Comparison of ENCODE assay signal across 18 cellular contexts in the genomic region with DNA sequence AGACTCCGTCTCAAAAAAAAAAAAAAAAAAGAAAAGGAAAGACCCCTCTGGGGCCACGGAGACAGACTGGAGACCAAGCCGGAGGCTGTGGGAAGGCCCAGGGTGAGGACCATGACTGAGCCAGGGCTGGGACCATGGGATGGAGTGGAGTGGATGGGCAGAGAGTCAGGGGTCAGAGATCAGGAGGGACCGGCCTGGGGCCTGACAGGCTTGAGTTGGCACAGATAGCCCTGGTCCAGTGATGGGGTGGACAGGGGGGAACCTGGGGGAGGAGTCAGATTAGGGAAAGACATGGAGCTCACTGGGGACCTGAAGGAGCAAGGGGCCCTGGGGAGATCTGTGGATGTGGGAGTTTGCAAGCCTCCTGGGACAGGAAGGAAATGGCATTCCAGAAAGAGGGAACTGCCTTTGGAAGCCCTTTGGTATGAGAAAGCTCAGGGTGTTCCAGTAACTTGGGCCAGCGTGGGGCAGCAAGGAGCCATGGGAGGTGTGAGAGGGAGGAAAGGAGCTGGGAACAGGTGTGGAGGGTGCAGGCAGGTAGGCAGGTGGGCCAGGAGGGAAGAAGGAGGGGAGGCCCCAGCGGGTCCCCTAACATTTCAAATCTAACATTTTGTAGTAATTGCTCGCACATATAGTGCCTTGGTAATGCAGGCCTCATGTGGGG. TPM values are rescaled to one million over a fixed set of nuclear protein-coding genes. Genes with fewer than 3 reads are reported as not detected.
DNase-seq lines count a peak whose midpoint lies in the region; ATAC-seq and TF ChIP-seq lines count a peak whose summit lies in the region.
"Had no signal": no experiment of that assay in that cellular context is flagged by ENCODE, and none has a peak within 500 bp of the region (broad histone marks: within the 10 kb centered on the region; RNA-seq: fewer than 3 reads in every experiment).

No MANE protein-coding gene starts in this region.

- no peaks in the 10 kb centered on the region for H3K27me3 Mint-ChIP-seq in activated CD4-positive, alpha-beta memory T cell treated with anti-CD3 and anti-CD28 coated beads for 36 hours
- no peaks in the 10 kb centered on the region for H3K27me3 Mint-ChIP-seq in activated CD4-positive, alpha-beta memory T cell treated with anti-CD3 and anti-CD28 coated beads, Interleukin-2, amount 10 ng/mL, durations not matched to agents 7 days and 5 days
- H3K27me3 Mint-ChIP-seq in activated CD8-positive, alpha-beta T cell treated with anti-CD3 and anti-CD28 coated beads for 36 hours: no peaks in the 10 kb centered on the region
- H3K27me3 Mint-ChIP-seq in nephron progenitor cell (ENCODE audit: low read depth, poor library complexity): no peaks in the 10 kb centered on the region
- H3K27me3 Mint-ChIP-seq: activated naive CD8-positive, alpha-beta T cell treated with anti-CD3 and anti-CD28 coated beads, Interleukin-2, amount 10 ng/mL, durations not matched to agents 7 days and 5 days had no signal

- CTCF ChIA-PET in activated CD4-positive, alpha-beta memory T cell treated with anti-CD3 and anti-CD28 coated beads for 36 hours (lab: Charles Lee): no interaction called here
- CTCF ChIA-PET in activated CD4-positive, alpha-beta memory T cell treated with anti-CD3 and anti-CD28 coated beads, Interleukin-2, amount 10 ng/mL, durations not matched to agents 7 days and 5 days (lab: Charles Lee): interaction anchor here (0.7 to 1.6 kb wide), 3 partner anchors 14 to 386 kb away, joined by 4 to 5 read pairs (median 5); a partner anchor contains a TSS
- CTCF ChIA-PET in activated CD8-positive, alpha-beta T cell treated with anti-CD3 and anti-CD28 coated beads for 36 hours (lab: Charles Lee): no interaction called here

- DNase-seq in activated CD4-positive, alpha-beta memory T cell treated with anti-CD3 and anti-CD28 coated beads for 36 hours: no peak
- no peak for DNase-seq in activated CD4-positive, alpha-beta memory T cell treated with anti-CD3 and anti-CD28 coated beads, Interleukin-2, amount 10 ng/mL, durations not matched to agents 7 days and 5 days
- DNase-seq in activated CD8-positive, alpha-beta T cell treated with anti-CD3 and anti-CD28 coated beads for 36 hours: no peak
- no peak for DNase-seq in nephron progenitor cell
- DNase-seq in amniotic stem cell (lab: John Stamatoyannopoulos, UW): no peak
- no peak for DNase-seq in medulla oblongata (ENCODE audit: extremely low spot score)
- DNase-seq: activated CD8-positive, alpha-beta memory T cell treated with anti-CD3 and anti-CD28 coated beads, Interleukin-2, amount 50 U/mL, for 4 hours; activated naive CD8-positive, alpha-beta T cell treated with anti-CD3 and anti-CD28 coated beads, Interleukin-2, amount 10 ng/mL, durations not matched to agents 7 days and 5 days; DMS79; IMR-90; left ventricle myocardium inferior; MM.1S; mucosa of descending colon; NCI-H1694 treated with DMSO at 0.1 percent for 48 hours; NCI-H345; NK-92 treated with Interleukin-12 subunit alpha and Interleukin-12 subunit beta, amount 100 ng/mL, for 24 hours; right lobe of liver had no signal

- intact Hi-C loops in activated CD4-positive, alpha-beta memory T cell treated with anti-CD3 and anti-CD28 coated beads for 36 hours (cut with micrococcal nuclease): no loop called here
- intact Hi-C loops in activated CD8-positive, alpha-beta T cell treated with anti-CD3 and anti-CD28 coated beads for 36 hours (cut with micrococcal nuclease): no loop called here

- H3K36me3 Mint-ChIP-seq in activated CD4-positive, alpha-beta memory T cell treated with anti-CD3 and anti-CD28 coated beads for 36 hours: peaks cover 16% of the 10 kb centered on the region
- peaks cover 64% of the 10 kb centered on the region for H3K36me3 Mint-ChIP-seq in activated CD4-positive, alpha-beta memory T cell treated with anti-CD3 and anti-CD28 coated beads, Interleukin-2, amount 10 ng/mL, durations not matched to agents 7 days and 5 days (ENCODE audit: low read depth)
- H3K36me3 Mint-ChIP-seq in activated CD8-positive, alpha-beta T cell treated with anti-CD3 and anti-CD28 coated beads for 36 hours (ENCODE audit: low read depth): peaks cover 37% of the 10 kb centered on the region
- H3K36me3 Mint-ChIP-seq in nephron progenitor cell (ENCODE audit: low read depth): no peaks in the 10 kb centered on the region

- TF ChIP-seq CTCF in activated CD8-positive, alpha-beta T cell treated with anti-CD3 and anti-CD28 coated beads for 36 hours (IDR thresholded peaks at IDR 0.05): no peak
- TF ChIP-seq CTCF in nephron progenitor cell (IDR thresholded peaks at IDR 0.05): no peak

- no peak for ATAC-seq in activated CD8-positive, alpha-beta T cell treated with anti-CD3 and anti-CD28 coated beads for 36 hours
- ATAC-seq: mucosa of descending colon had no signal

- peaks cover 12% of the 10 kb centered on the region for H3K4me1 Mint-ChIP-seq in activated CD4-positive, alpha-beta memory T cell treated with anti-CD3 and anti-CD28 coated beads for 36 hours (ENCODE audit: low read depth)
- peaks cover 32% of the 10 kb centered on the region for H3K4me1 Mint-ChIP-seq in activated CD4-positive, alpha-beta memory T cell treated with anti-CD3 and anti-CD28 coated beads, Interleukin-2, amount 10 ng/mL, durations not matched to agents 7 days and 5 days
- peaks cover 19% of the 10 kb centered on the region for H3K4me1 Mint-ChIP-seq in activated CD8-positive, alpha-beta T cell treated with anti-CD3 and anti-CD28 coated beads for 36 hours (ENCODE audit: low read depth)
- H3K4me1 Mint-ChIP-seq in nephron progenitor cell: peaks cover 13% of the 10 kb centered on the region

- H3K27ac Mint-ChIP-seq in activated CD4-positive, alpha-beta memory T cell treated with anti-CD3 and anti-CD28 coated beads for 36 hours: peak overlapping the region; percentile 34
- H3K27ac Mint-ChIP-seq in activated CD4-positive, alpha-beta memory T cell treated with anti-CD3 and anti-CD28 coated beads, Interleukin-2, amount 10 ng/mL, durations not matched to agents 7 days and 5 days: no peak overlapping the region
- peak overlapping the region; percentile 21 for H3K27ac Mint-ChIP-seq in activated CD8-positive, alpha-beta T cell treated with anti-CD3 and anti-CD28 coated beads for 36 hours
- peak overlapping the region; percentile 87 for H3K27ac Mint-ChIP-seq in nephron progenitor cell

- H3K9me3 Mint-ChIP-seq in activated CD4-positive, alpha-beta memory T cell treated with anti-CD3 and anti-CD28 coated beads for 36 hours: no peaks in the 10 kb centered on the region
- no peaks in the 10 kb centered on the region for H3K9me3 Mint-ChIP-seq in activated CD4-positive, alpha-beta memory T cell treated with anti-CD3 and anti-CD28 coated beads, Interleukin-2, amount 10 ng/mL, durations not matched to agents 7 days and 5 days
- H3K9me3 Mint-ChIP-seq in activated CD8-positive, alpha-beta T cell treated with anti-CD3 and anti-CD28 coated beads for 36 hours: no peaks in the 10 kb centered on the region
- no peaks in the 10 kb centered on the region for H3K9me3 Mint-ChIP-seq in nephron progenitor cell
- H3K9me3 Mint-ChIP-seq: activated naive CD8-positive, alpha-beta T cell treated with anti-CD3 and anti-CD28 coated beads, Interleukin-2, amount 10 ng/mL, durations not matched to agents 7 days and 5 days had no signal

- no peak overlapping the region for H3K4me3 Mint-ChIP-seq in activated CD4-positive, alpha-beta memory T cell treated with anti-CD3 and anti-CD28 coated beads for 36 hours
- H3K4me3 Mint-ChIP-seq in activated CD4-positive, alpha-beta memory T cell treated with anti-CD3 and anti-CD28 coated beads, Interleukin-2, amount 10 ng/mL, durations not matched to agents 7 days and 5 days: no peak overlapping the region
- H3K4me3 Mint-ChIP-seq in activated CD8-positive, alpha-beta T cell treated with anti-CD3 and anti-CD28 coated beads for 36 hours: no peak overlapping the region
- no peak overlapping the region for H3K4me3 Mint-ChIP-seq in nephron progenitor cell
- H3K4me3 Mint-ChIP-seq: activated naive CD8-positive, alpha-beta T cell treated with anti-CD3 and anti-CD28 coated beads, Interleukin-2, amount 10 ng/mL, durations not matched to agents 7 days and 5 days; CD14-positive monocyte had no signal

- POLR2A ChIA-PET in activated CD4-positive, alpha-beta memory T cell treated with anti-CD3 and anti-CD28 coated beads for 36 hours (lab: Charles Lee): interaction anchor here (0.6 kb wide), 1 partner anchor 345 kb away, joined by 4 read pairs; no protein-coding TSS in a partner anchor
- POLR2A ChIA-PET in activated CD4-positive, alpha-beta memory T cell treated with anti-CD3 and anti-CD28 coated beads, Interleukin-2, amount 10 ng/mL, durations not matched to agents 7 days and 5 days (lab: Charles Lee): interaction anchor here (1.6 kb wide), 1 partner anchor 8 kb away, joined by 4 read pairs; no protein-coding TSS in a partner anchor
- POLR2A ChIA-PET in activated CD8-positive, alpha-beta T cell treated with anti-CD3 and anti-CD28 coated beads for 36 hours (lab: Charles Lee): interaction anchor here (1.2 to 1.6 kb wide), 3 partner anchors 8 to 13 kb away, joined by 3 to 6 read pairs (median 5); no protein-coding TSS in a partner anchor

RNA-seq across cellular contexts. Expression of a gene that starts 6.3 kb away (rescaled TPM):
- total RNA-seq in activated CD4-positive, alpha-beta memory T cell treated with anti-CD3 and anti-CD28 coated beads for 36 hours: 1,000 to 10,000 TPM; 4,276 to 4,379 TPM
- total RNA-seq in activated CD4-positive, alpha-beta memory T cell treated with anti-CD3 and anti-CD28 coated beads, Interleukin-2, amount 10 ng/mL, durations not matched to agents 7 days and 5 days: 1,000 to 10,000 TPM; 2,417 to 2,463 TPM
- 1,000 to 10,000 TPM; 4,285 to 4,329 TPM for total RNA-seq in activated CD8-positive, alpha-beta T cell treated with anti-CD3 and anti-CD28 coated beads for 36 hours

RNA-seq across cellular contexts. Expression of a gene that starts 7.1 kb away (rescaled TPM):
- total RNA-seq in activated CD4-positive, alpha-beta memory T cell treated with anti-CD3 and anti-CD28 coated beads for 36 hours: 10 to 100 TPM; 50.1 to 51.0 TPM
- total RNA-seq in activated CD4-positive, alpha-beta memory T cell treated with anti-CD3 and anti-CD28 coated beads, Interleukin-2, amount 10 ng/mL, durations not matched to agents 7 days and 5 days: 100 to 1,000 TPM; 187 to 197 TPM
- 10 to 100 TPM; 57.7 to 61.2 TPM for total RNA-seq in activated CD8-positive, alpha-beta T cell treated with anti-CD3 and anti-CD28 coated beads for 36 hours

RNA-seq across cellular contexts. Expression of a gene that starts 15.1 kb away (rescaled TPM):
- total RNA-seq in activated CD4-positive, alpha-beta memory T cell treated with anti-CD3 and anti-CD28 coated beads for 36 hours: 1,000 to 10,000 TPM; 3,093 to 3,130 TPM
- 1,000 to 10,000 TPM; 2,194 to 2,385 TPM for total RNA-seq in activated CD4-positive, alpha-beta memory T cell treated with anti-CD3 and anti-CD28 coated beads, Interleukin-2, amount 10 ng/mL, durations not matched to agents 7 days and 5 days
- total RNA-seq in activated CD8-positive, alpha-beta T cell treated with anti-CD3 and anti-CD28 coated beads for 36 hours: 1,000 to 10,000 TPM; 3,251 to 3,427 TPM

RNA-seq across cellular contexts. Expression of a gene that starts 28.1 kb away (rescaled TPM):
- 10 to 100 TPM; 43.7 to 44.2 TPM for total RNA-seq in activated CD4-positive, alpha-beta memory T cell treated with anti-CD3 and anti-CD28 coated beads for 36 hours
- 10 to 100 TPM; 34.1 to 36.6 TPM for total RNA-seq in activated CD4-positive, alpha-beta memory T cell treated with anti-CD3 and anti-CD28 coated beads, Interleukin-2, amount 10 ng/mL, durations not matched to agents 7 days and 5 days
- total RNA-seq in activated CD8-positive, alpha-beta T cell treated with anti-CD3 and anti-CD28 coated beads for 36 hours: 10 to 100 TPM; 24.6 to 24.8 TPM

RNA-seq across cellular contexts. Expression of a gene that starts 29.5 kb away (rescaled TPM):
- total RNA-seq in activated CD4-positive, alpha-beta memory T cell treated with anti-CD3 and anti-CD28 coated beads for 36 hours: 100 to 1,000 TPM; 117 to 129 TPM
- total RNA-seq in activated CD4-positive, alpha-beta memory T cell treated with anti-CD3 and anti-CD28 coated beads, Interleukin-2, amount 10 ng/mL, durations not matched to agents 7 days and 5 days: 100 to 1,000 TPM; 168 to 170 TPM
- 100 to 1,000 TPM; 124 to 126 TPM for total RNA-seq in activated CD8-positive, alpha-beta T cell treated with anti-CD3 and anti-CD28 coated beads for 36 hours
